ENCODE assay signal across 1 cellular context in the genomic region with DNA sequence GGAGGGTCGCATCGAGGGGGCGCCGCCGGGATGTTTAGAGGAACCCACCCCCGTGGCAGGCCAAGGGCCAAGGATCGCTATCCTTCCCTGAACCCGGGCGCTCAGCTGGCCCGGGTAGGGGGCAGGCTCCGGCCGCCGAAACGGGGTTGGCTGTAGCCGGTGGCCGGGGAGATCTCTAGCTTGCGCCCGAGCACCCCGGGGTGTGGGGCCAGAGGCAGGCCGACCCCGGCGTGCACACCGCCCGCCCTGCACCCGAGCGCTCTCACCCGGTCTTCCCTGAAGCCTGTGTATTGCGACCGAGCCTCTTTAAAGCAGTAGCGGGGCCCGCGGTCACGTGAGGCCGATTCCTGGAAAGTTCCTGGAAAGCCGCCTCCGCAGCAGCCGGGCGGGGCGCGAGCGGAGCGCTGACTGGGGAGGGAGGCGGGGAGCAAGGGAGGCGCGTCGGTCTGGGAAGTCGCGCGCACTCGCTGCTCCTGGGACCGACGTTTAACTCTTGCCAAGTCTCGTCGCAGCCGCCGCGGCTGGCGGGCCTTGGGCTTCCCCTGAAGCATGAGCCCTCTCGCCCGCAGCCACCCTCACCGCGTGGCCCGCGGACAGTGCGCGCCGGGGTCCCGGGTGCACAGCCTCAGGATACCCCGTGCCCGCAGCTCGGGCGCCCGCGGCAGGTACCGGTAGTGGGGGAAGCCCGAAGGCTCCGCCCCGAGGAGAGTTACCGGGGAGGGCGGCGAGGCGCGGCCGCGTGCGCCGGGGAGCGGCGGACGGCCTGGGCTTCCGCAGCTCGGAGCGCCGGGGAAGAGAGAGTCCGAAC.
TF ChIP-seq lines count a peak whose summit lies in the region.

No MANE protein-coding gene starts in this region.

TF ChIP-seq in H1, 55 proteins besides CTCF, POLR2A, EP300 and RAD21 (continues in another document):
- TF ChIP-seq BCL11A (IDR thresholded peaks at IDR 0.05; ENCODE audit: low read depth in 2 of 2, low read length in 2 of 2) (no peak), POU5F1 (IDR thresholded peaks at IDR 0.05; ENCODE audit: low read depth, low read length) (no peak), JUND (IDR thresholded peaks at IDR 0.05; ENCODE audit: low read length) (no peak), RBBP5 (IDR thresholded peaks at IDR 0.05; ENCODE audit: borderline replicate concordance, low read depth, low read length) (peak; percentile 25), ZNF274 (IDR thresholded peaks at IDR 0.05; ENCODE audit: borderline replicate concordance, extremely low read depth, low read length) (no peak), RNF2 (IDR thresholded peaks at IDR 0.05; ENCODE audit: borderline replicate concordance, low read depth, low read length, missing control alignments, poor library complexity, severe bottlenecking) (peak; percentile 59), CBX5 (IDR thresholded peaks at IDR 0.05; ENCODE audit: low read depth, low read length) (no peak), RFX5 (IDR thresholded peaks at IDR 0.05; ENCODE audit: borderline replicate concordance, low read depth, low read length) (no peak), PHF8 (conservative IDR thresholded peaks at IDR 0.05; ENCODE audit: low read depth, low read length) (no peak; the same call in 1 of the 2 replicates), HDAC2 (IDR thresholded peaks at IDR 0.05; ENCODE audit: borderline replicate concordance in 1 of 2, low read depth in 2 of 2, low read length in 2 of 2) (0 out of 4 replicates have a peak, but pooled peaks of 1 of the 2 experiments have one; percentile 7), TBP (IDR thresholded peaks at IDR 0.05; ENCODE audit: low read depth, low read length) (no peak), RXRA (IDR thresholded peaks at IDR 0.05; ENCODE audit: insufficient read depth, low read depth, low read length) (peak; percentile 92), SAP30 (IDR thresholded peaks at IDR 0.05; ENCODE audit: insufficient read depth, insufficient replicate concordance, low read length) (no peak), CEBPB (IDR thresholded peaks at IDR 0.05; ENCODE audit: low read depth, low read length) (no peak), SRF (IDR thresholded peaks at IDR 0.05; ENCODE audit: low read depth, low read length) (no peak), YY1 (IDR thresholded peaks at IDR 0.05; ENCODE audit: low read depth, low read length) (peak; percentile 77), KDM5A (IDR thresholded peaks at IDR 0.05; ENCODE audit: low read length) (no peak), GTF2F1 (IDR thresholded peaks at IDR 0.05; ENCODE audit: borderline replicate concordance, low read depth, low read length) (no peak), CTBP2 (IDR thresholded peaks at IDR 0.05; ENCODE audit: borderline replicate concordance, insufficient read depth, insufficient read length, low read length) (peak; percentile 94), POLR2AphosphoS5 (IDR thresholded peaks at IDR 0.05; ENCODE audit: low read depth, low read length) (0 out of 2 replicates have a peak, but pooled peaks have one; percentile 41), SP2 (IDR thresholded peaks at IDR 0.05; ENCODE audit: low read length) (no peak), EZH2 (IDR thresholded peaks at IDR 0.05; ENCODE audit: low read depth, low read length, severe bottlenecking) (no peak), SP4 (IDR thresholded peaks at IDR 0.05; ENCODE audit: low read length) (no peak), NRF1 (IDR thresholded peaks at IDR 0.05; ENCODE audit: low read depth, low read length) (no peak), SP1 (IDR thresholded peaks at IDR 0.05; ENCODE audit: low read depth, low read length) (no peak; the same call in 1 of the 2 replicates), MAFK (IDR thresholded peaks at IDR 0.05; ENCODE audit: low read depth, low read length) (no peak), NANOG (IDR thresholded peaks at IDR 0.05; ENCODE audit: insufficient read depth, low read depth, low read length, poor library complexity, severe bottlenecking) (no peak), BRCA1 (IDR thresholded peaks at IDR 0.05; ENCODE audit: low read depth, low read length) (no peak), KDM4A (IDR thresholded peaks at IDR 0.05; ENCODE audit: low read depth, low read length, severe bottlenecking) (peak; percentile 82), EGR1 (IDR thresholded peaks at IDR 0.05; ENCODE audit: borderline replicate concordance, low read depth, low read length) (peak; percentile 99), GABPA (IDR thresholded peaks at IDR 0.05; ENCODE audit: borderline replicate concordance, insufficient read depth, low read length) (peak; percentile 39; the same call in 1 of the 2 replicates), JUN (IDR thresholded peaks at IDR 0.05; ENCODE audit: low read depth, low read length) (no peak), TEAD4 (IDR thresholded peaks at IDR 0.05; ENCODE audit: low read depth, low read length) (no peak), TAF7 (optimal IDR thresholded peaks at IDR 0.05; ENCODE audit: borderline replicate concordance, low read depth, low read length) (peak; percentile 45), BACH1 (IDR thresholded peaks at IDR 0.05; ENCODE audit: low read length) (peak; percentile 17; the same call in 1 of the 2 replicates), SUZ12 (IDR thresholded peaks at IDR 0.05; ENCODE audit: low read length) (no peak), KDM1A (IDR thresholded peaks at IDR 0.05; ENCODE audit: borderline replicate concordance, low read length) (no peak), ASH2L (IDR thresholded peaks at IDR 0.05; ENCODE audit: low read length) (peak; percentile 84), CHD2 (IDR thresholded peaks at IDR 0.05; ENCODE audit: low read length) (no peak), CHD1 (IDR thresholded peaks at IDR 0.05; ENCODE audit: low read depth, low read length) (no peak), HDAC6 (IDR thresholded peaks at IDR 0.05; ENCODE audit: low read depth, low read length) (no peak), CBX8 (IDR thresholded peaks at IDR 0.05; ENCODE audit: borderline replicate concordance, low read depth, low read length) (no peak), CREB1 (IDR thresholded peaks at IDR 0.05) (peak; percentile 68), TCF12 (IDR thresholded peaks at IDR 0.05; ENCODE audit: low read depth, low read length) (0 out of 2 replicates have a peak, but pooled peaks have one; percentile 56), SIRT6 (IDR thresholded peaks at IDR 0.05; ENCODE audit: low read length) (no peak), FOSL1 (IDR thresholded peaks at IDR 0.05; ENCODE audit: insufficient read depth, low read depth, low read length) (no peak), SIN3A (conservative IDR thresholded peaks at IDR 0.05 in 1 of 2, IDR thresholded peaks at IDR 0.05 in 1 of 2; ENCODE audit: low read depth in 1 of 2, low read length in 2 of 2) (peak in 1 of 2 experiments; percentile 59; a peak in 1 of 4 replicates), TAF1 (IDR thresholded peaks at IDR 0.05; ENCODE audit: low read depth, low read length) (peak; percentile 48; the same call in 1 of the 2 replicates)
- TF ChIP-seq, protein P1, sequence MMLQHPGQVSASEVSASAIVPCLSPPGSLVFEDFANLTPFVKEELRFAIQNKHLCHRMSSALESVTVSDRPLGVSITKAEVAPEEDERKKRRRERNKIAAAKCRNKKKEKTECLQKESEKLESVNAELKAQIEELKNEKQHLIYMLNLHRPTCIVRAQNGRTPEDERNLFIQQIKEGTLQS (IDR thresholded peaks at IDR 0.05; ENCODE audit: insufficient read depth, low read depth, low read length): peak; percentile 72; the same call in 1 of the 2 replicates
- TF ChIP-seq, protein P2, sequence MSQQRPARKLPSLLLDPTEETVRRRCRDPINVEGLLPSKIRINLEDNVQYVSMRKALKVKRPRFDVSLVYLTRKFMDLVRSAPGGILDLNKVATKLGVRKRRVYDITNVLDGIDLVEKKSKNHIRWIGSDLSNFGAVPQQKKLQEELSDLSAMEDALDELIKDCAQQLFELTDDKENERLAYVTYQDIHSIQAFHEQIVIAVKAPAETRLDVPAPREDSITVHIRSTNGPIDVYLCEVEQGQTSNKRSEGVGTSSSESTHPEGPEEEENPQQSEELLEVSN (IDR thresholded peaks at IDR 0.05): no peak; the same call in 1 of the 2 replicates
- TF ChIP-seq, protein P3, sequence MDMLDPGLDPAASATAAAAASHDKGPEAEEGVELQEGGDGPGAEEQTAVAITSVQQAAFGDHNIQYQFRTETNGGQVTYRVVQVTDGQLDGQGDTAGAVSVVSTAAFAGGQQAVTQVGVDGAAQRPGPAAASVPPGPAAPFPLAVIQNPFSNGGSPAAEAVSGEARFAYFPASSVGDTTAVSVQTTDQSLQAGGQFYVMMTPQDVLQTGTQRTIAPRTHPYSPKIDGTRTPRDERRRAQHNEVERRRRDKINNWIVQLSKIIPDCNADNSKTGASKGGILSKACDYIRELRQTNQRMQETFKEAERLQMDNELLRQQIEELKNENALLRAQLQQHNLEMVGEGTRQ (IDR thresholded peaks at IDR 0.05; ENCODE audit: low read length): peak; percentile 95
- TF ChIP-seq, protein P4, sequence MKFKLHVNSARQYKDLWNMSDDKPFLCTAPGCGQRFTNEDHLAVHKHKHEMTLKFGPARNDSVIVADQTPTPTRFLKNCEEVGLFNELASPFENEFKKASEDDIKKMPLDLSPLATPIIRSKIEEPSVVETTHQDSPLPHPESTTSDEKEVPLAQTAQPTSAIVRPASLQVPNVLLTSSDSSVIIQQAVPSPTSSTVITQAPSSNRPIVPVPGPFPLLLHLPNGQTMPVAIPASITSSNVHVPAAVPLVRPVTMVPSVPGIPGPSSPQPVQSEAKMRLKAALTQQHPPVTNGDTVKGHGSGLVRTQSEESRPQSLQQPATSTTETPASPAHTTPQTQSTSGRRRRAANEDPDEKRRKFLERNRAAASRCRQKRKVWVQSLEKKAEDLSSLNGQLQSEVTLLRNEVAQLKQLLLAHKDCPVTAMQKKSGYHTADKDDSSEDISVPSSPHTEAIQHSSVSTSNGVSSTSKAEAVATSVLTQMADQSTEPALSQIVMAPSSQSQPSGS (IDR thresholded peaks at IDR 0.05; ENCODE audit: low read length): 0 out of 2 replicates have a peak, but pooled peaks have one; percentile 30
- TF ChIP-seq, protein P5, sequence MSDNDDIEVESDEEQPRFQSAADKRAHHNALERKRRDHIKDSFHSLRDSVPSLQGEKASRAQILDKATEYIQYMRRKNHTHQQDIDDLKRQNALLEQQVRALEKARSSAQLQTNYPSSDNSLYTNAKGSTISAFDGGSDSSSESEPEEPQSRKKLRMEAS (IDR thresholded peaks at IDR 0.05): peak; percentile 71; the same call in 1 of the 2 replicates
- TF ChIP-seq, protein P6, sequence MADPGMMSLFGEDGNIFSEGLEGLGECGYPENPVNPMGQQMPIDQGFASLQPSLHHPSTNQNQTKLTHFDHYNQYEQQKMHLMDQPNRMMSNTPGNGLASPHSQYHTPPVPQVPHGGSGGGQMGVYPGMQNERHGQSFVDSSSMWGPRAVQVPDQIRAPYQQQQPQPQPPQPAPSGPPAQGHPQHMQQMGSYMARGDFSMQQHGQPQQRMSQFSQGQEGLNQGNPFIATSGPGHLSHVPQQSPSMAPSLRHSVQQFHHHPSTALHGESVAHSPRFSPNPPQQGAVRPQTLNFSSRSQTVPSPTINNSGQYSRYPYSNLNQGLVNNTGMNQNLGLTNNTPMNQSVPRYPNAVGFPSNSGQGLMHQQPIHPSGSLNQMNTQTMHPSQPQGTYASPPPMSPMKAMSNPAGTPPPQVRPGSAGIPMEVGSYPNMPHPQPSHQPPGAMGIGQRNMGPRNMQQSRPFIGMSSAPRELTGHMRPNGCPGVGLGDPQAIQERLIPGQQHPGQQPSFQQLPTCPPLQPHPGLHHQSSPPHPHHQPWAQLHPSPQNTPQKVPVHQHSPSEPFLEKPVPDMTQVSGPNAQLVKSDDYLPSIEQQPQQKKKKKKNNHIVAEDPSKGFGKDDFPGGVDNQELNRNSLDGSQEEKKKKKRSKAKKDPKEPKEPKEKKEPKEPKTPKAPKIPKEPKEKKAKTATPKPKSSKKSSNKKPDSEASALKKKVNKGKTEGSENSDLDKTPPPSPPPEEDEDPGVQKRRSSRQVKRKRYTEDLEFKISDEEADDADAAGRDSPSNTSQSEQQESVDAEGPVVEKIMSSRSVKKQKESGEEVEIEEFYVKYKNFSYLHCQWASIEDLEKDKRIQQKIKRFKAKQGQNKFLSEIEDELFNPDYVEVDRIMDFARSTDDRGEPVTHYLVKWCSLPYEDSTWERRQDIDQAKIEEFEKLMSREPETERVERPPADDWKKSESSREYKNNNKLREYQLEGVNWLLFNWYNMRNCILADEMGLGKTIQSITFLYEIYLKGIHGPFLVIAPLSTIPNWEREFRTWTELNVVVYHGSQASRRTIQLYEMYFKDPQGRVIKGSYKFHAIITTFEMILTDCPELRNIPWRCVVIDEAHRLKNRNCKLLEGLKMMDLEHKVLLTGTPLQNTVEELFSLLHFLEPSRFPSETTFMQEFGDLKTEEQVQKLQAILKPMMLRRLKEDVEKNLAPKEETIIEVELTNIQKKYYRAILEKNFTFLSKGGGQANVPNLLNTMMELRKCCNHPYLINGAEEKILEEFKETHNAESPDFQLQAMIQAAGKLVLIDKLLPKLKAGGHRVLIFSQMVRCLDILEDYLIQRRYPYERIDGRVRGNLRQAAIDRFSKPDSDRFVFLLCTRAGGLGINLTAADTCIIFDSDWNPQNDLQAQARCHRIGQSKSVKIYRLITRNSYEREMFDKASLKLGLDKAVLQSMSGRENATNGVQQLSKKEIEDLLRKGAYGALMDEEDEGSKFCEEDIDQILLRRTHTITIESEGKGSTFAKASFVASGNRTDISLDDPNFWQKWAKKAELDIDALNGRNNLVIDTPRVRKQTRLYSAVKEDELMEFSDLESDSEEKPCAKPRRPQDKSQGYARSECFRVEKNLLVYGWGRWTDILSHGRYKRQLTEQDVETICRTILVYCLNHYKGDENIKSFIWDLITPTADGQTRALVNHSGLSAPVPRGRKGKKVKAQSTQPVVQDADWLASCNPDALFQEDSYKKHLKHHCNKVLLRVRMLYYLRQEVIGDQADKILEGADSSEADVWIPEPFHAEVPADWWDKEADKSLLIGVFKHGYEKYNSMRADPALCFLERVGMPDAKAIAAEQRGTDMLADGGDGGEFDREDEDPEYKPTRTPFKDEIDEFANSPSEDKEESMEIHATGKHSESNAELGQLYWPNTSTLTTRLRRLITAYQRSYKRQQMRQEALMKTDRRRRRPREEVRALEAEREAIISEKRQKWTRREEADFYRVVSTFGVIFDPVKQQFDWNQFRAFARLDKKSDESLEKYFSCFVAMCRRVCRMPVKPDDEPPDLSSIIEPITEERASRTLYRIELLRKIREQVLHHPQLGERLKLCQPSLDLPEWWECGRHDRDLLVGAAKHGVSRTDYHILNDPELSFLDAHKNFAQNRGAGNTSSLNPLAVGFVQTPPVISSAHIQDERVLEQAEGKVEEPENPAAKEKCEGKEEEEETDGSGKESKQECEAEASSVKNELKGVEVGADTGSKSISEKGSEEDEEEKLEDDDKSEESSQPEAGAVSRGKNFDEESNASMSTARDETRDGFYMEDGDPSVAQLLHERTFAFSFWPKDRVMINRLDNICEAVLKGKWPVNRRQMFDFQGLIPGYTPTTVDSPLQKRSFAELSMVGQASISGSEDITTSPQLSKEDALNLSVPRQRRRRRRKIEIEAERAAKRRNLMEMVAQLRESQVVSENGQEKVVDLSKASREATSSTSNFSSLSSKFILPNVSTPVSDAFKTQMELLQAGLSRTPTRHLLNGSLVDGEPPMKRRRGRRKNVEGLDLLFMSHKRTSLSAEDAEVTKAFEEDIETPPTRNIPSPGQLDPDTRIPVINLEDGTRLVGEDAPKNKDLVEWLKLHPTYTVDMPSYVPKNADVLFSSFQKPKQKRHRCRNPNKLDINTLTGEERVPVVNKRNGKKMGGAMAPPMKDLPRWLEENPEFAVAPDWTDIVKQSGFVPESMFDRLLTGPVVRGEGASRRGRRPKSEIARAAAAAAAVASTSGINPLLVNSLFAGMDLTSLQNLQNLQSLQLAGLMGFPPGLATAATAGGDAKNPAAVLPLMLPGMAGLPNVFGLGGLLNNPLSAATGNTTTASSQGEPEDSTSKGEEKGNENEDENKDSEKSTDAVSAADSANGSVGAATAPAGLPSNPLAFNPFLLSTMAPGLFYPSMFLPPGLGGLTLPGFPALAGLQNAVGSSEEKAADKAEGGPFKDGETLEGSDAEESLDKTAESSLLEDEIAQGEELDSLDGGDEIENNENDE (IDR thresholded peaks at IDR 0.05; ENCODE audit: insufficient replicate concordance, low read length): no peak
